In the genomic region with DNA sequence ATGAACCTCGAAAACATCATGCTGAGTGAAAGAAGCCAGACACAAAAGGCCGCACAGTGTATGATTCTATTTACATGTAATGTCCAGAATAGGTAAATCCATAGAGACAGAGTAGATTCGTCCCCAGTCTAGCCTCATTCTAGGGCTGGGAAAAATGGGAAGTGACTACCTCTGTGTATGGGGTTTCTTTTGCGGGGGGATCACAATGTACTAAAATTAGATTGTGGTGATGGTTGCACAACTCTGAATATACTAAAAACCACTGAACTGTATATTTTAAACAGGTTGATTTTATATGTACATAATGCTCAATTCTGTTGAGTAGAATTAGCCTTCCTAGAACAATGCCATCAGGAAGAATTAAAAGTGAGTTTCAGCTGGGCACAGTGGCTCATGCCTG, we compare ENCODE assay signal across 16 cellular contexts.
"Had no signal": no experiment of that assay in that cellular context is flagged by ENCODE, and none has a peak within 500 bp of the region (broad histone marks: within the 10 kb centered on the region; RNA-seq: fewer than 3 reads in every experiment).

No MANE protein-coding gene starts in this region.

- H3K9me3 ChIP-seq: breast epithelium, ovary, upper lobe of left lung had no signal

- ATAC-seq: activated CD8-positive, alpha-beta T cell treated with anti-CD3 and anti-CD28 coated beads, Interleukin-2, amount 10 ng/mL, durations not matched to agents 7 days and 5 days had no signal

- H3K4me3 ChIP-seq: breast epithelium, ovary, upper lobe of left lung had no signal

- H3K27me3 Mint-ChIP-seq: stimulated activated naive CD8-positive, alpha-beta T cell treated with anti-CD3 and anti-CD28 coated beads, Interleukin-15, Interleukin-2, amounts not matched to agents 100 ng/mL and 50 ng/mL, for 24 hours had no signal

- H3K4me1 Mint-ChIP-seq: neural crest cell had no signal

- H3K36me3 ChIP-seq: breast epithelium, ovary, upper lobe of left lung had no signal

- H3K9me3 Mint-ChIP-seq: activated T-helper 1 cell treated with anti-CD3 and anti-CD28 coated beads, Interleukin-12 subunit alpha, Interleukin-12 subunit beta, Interleukin-2, Interleukin-4 antibody, amounts not matched to agents 30 ng/mL and 10 ng/mL and 1 ng/mL, durations not matched to agents 14 hours and 24 hours and 36 hours; endodermal cell; neural crest cell; stimulated activated naive CD8-positive, alpha-beta T cell treated with anti-CD3 and anti-CD28 coated beads, Interleukin-15, Interleukin-2, amounts not matched to agents 100 ng/mL and 50 ng/mL, for 24 hours had no signal

- H3K27ac Mint-ChIP-seq: activated CD8-positive, alpha-beta T cell treated with anti-CD3 and anti-CD28 coated beads, Interleukin-2, amount 10 ng/mL, durations not matched to agents 7 days and 5 days; activated T-helper 1 cell treated with anti-CD3 and anti-CD28 coated beads, Interleukin-12 subunit alpha, Interleukin-12 subunit beta, Interleukin-2, Interleukin-4 antibody, amounts not matched to agents 30 ng/mL and 10 ng/mL and 1 ng/mL, durations not matched to agents 14 hours and 24 hours and 36 hours; endodermal cell; stimulated activated naive CD8-positive, alpha-beta T cell treated with anti-CD3 and anti-CD28 coated beads, Interleukin-15, Interleukin-2, amounts not matched to agents 100 ng/mL and 50 ng/mL, for 24 hours had no signal

- H3K4me3 Mint-ChIP-seq: activated CD8-positive, alpha-beta T cell treated with anti-CD3 and anti-CD28 coated beads, Interleukin-2, amount 10 ng/mL, durations not matched to agents 7 days and 5 days; activated T-helper 1 cell treated with anti-CD3 and anti-CD28 coated beads, Interleukin-12 subunit alpha, Interleukin-12 subunit beta, Interleukin-2, Interleukin-4 antibody, amounts not matched to agents 30 ng/mL and 10 ng/mL and 1 ng/mL, durations not matched to agents 14 hours and 24 hours and 36 hours; endodermal cell; neural crest cell; stimulated activated naive CD8-positive, alpha-beta T cell treated with anti-CD3 and anti-CD28 coated beads, Interleukin-15, Interleukin-2, amounts not matched to agents 100 ng/mL and 50 ng/mL, for 24 hours had no signal

- DNase-seq: activated CD4-positive, alpha-beta T cell treated with anti-CD3 and anti-CD28 coated beads for 4 hours; activated CD8-positive, alpha-beta memory T cell treated with anti-CD3 and anti-CD28 coated beads, Interleukin-2, amount 50 U/mL, for 48 hours; activated CD8-positive, alpha-beta T cell treated with anti-CD3 and anti-CD28 coated beads, Interleukin-2, amount 10 ng/mL, durations not matched to agents 7 days and 5 days; activated naive CD4-positive, alpha-beta T cell; aorta; endodermal cell; hypothalamus; kidney glomerular epithelial cell; ovary; stimulated activated CD4-positive, alpha-beta T cell treated with anti-CD3 and anti-CD28 coated beads, Interleukin-2, amount 100 ng/mL, for 48 hours; upper lobe of left lung had no signal

- H3K27me3 ChIP-seq: breast epithelium, ovary, upper lobe of left lung had no signal

- H3K27ac ChIP-seq: breast epithelium, ovary, upper lobe of left lung, VCaP had no signal
